In genomic region chr11:88520391-88520790, GRCh38 we compare ENCODE assay signal across 14 cellular contexts.
"Had no signal": no experiment of that assay in that cellular context is flagged by ENCODE, and none has a peak within 500 bp of the region (broad histone marks: within the 10 kb centered on the region; RNA-seq: fewer than 3 reads in every experiment).

No MANE protein-coding gene starts in this region.

- H3K36me3 ChIP-seq: ascending aorta, heart right ventricle, pancreas, thyroid gland had no signal

- H3K27ac ChIP-seq: ascending aorta, heart right ventricle, pancreas, thyroid gland had no signal

- DNase-seq: activated CD4-positive, alpha-beta T cell treated with anti-CD3 and anti-CD28 coated beads for 36 hours; activated CD8-positive, alpha-beta memory T cell treated with anti-CD3 and anti-CD28 coated beads, Interleukin-2, amount 50 U/mL, for 4 hours; activated CD8-positive, alpha-beta T cell treated with anti-CD3 and anti-CD28 coated beads for 36 hours; activated naive CD8-positive, alpha-beta T cell treated with anti-CD3 and anti-CD28 coated beads, Interleukin-2, amount 10 ng/mL, durations not matched to agents 7 days and 5 days; activated T-cell treated with anti-CD3 and anti-CD28 coated beads, Interleukin-2, amount 50 U/mL, for 72 hours; caudate nucleus; cortex of kidney; effector memory CD4-positive, alpha-beta T cell; heart right ventricle; left ventricle myocardium superior; pancreas; SW 1271; thyroid gland had no signal

- H3K9me3 ChIP-seq: ascending aorta, heart right ventricle, pancreas, thyroid gland had no signal

- H3K27me3 ChIP-seq: ascending aorta, heart right ventricle, pancreas, thyroid gland had no signal

- H3K4me3 ChIP-seq: ascending aorta, heart right ventricle, pancreas, thyroid gland had no signal

- H3K4me1 ChIP-seq: ascending aorta, heart right ventricle, pancreas, thyroid gland had no signal

- ATAC-seq: activated CD4-positive, alpha-beta T cell treated with anti-CD3 and anti-CD28 coated beads for 36 hours; activated CD8-positive, alpha-beta T cell treated with anti-CD3 and anti-CD28 coated beads for 36 hours; activated T-cell treated with anti-CD3 and anti-CD28 coated beads, Interleukin-2, amount 50 U/mL, for 72 hours; heart right ventricle; left ventricle myocardium superior; pancreas had no signal
